ENCODE assay signal across 8 cellular contexts in genomic region chr10:21494221-21495001, GRCh38. TPM values are rescaled to one million over a fixed set of nuclear protein-coding genes. Genes with fewer than 3 reads are reported as not detected.
DNase-seq lines count a peak whose midpoint lies in the region; ATAC-seq and TF ChIP-seq lines count a peak whose summit lies in the region.

No MANE protein-coding gene starts in this region.

- H3K9me3 Mint-ChIP-seq in mesothelial cell of epicardium: no peaks in the 10 kb centered on the region

- no peaks in the 10 kb centered on the region for H3K9me2 ChIP-seq in PC-3 (replicated peaks; ENCODE audit: low read length)

- no peaks in the 10 kb centered on the region for H3F3A ChIP-seq in PC-3 (ENCODE audit: low read length, unreplicated experiment)

- H3K27me3 ChIP-seq in PC-3 (ENCODE audit: low read length): no peaks in the 10 kb centered on the region
- peaks cover 3% of the 10 kb centered on the region for H3K27me3 ChIP-seq in ectodermal cell (ENCODE audit: control insufficient read depth, insufficient read depth, low read length, poor library complexity, severe bottlenecking)
- H3K27me3 ChIP-seq in upper lobe of right lung: peaks cover 15% of the 10 kb centered on the region

- BruUV-seq in PC-3 (replicated peaks; lab: Mats Ljungman, UMichigan): no TSS peak

- no peaks in the 10 kb centered on the region for H3K27me3 Mint-ChIP-seq in mesothelial cell of epicardium (ENCODE audit: low read depth)

- H3K9me3 ChIP-seq in PC-3 (ENCODE audit: low read length): no peaks in the 10 kb centered on the region
- H3K9me3 ChIP-seq in ectodermal cell (ENCODE audit: control insufficient read depth, low read length): no peaks in the 10 kb centered on the region
- no peaks in the 10 kb centered on the region for H3K9me3 ChIP-seq in upper lobe of right lung

- DNase-seq in NCI-H146 (lab: John Stamatoyannopoulos, UW) (peak; percentile 62), NCI-H146 treated with DMSO at 0.1 percent for 48 hours (lab: John Stamatoyannopoulos, UW; ENCODE audit: unreplicated experiment) (no peak), PC-3 (no peak), mesothelial cell of epicardium (ENCODE audit: low spot score in 2 of 2, unreplicated experiment in 2 of 2) (peak; percentile 39 to 59), upper lobe of right lung (peak; percentile 75), SK-N-DZ (ENCODE audit: low spot score) (no peak)

- intact Hi-C loops in PC-3 (cut with micrococcal nuclease) (loop anchor here (2.0 to 10.0 kb wide), 5 partner anchors 160 to 420 kb away; no protein-coding TSS in a partner anchor), upper lobe of right lung (cut with DNase I) (no loop called here)

- peak overlapping the region; percentile 99 for H3K27ac Mint-ChIP-seq in mesothelial cell of epicardium

- H3K36me3 Mint-ChIP-seq in mesothelial cell of epicardium: no peaks in the 10 kb centered on the region

- peak overlapping the region; percentile 87; the same call in 1 of the 2 replicates for H2AFZ ChIP-seq in PC-3 (ENCODE audit: low read length)

- no peak overlapping the region; the same call in 1 of the 2 replicates for H3K9ac ChIP-seq in PC-3 (ENCODE audit: low read length)

- WGBS in ectodermal cell, 2 experiments: 22% methylated on average over 66 of the region's 66 CpGs

- no peaks in the 10 kb centered on the region for H4K20me1 ChIP-seq in PC-3 (ENCODE audit: low read length)

- H3K36me3 ChIP-seq in PC-3 (ENCODE audit: low read depth, low read length) (no peaks in the 10 kb centered on the region), ectodermal cell (ENCODE audit: control insufficient read depth, insufficient read depth, low read length) (no peaks in the 10 kb centered on the region), upper lobe of right lung (no peaks in the 10 kb centered on the region)

- H3K4me3 Mint-ChIP-seq in mesothelial cell of epicardium: peak overlapping the region; percentile 90

- H3K27ac ChIP-seq in PC-3 (ENCODE audit: low read length): no peak overlapping the region
- peak overlapping the region; percentile 58 for H3K27ac ChIP-seq in ectodermal cell (ENCODE audit: insufficient read depth, low read depth, low read length, poor library complexity, severe bottlenecking)
- H3K27ac ChIP-seq in upper lobe of right lung: peak overlapping the region; percentile 47

- peaks cover 53% of the 10 kb centered on the region for H3K4me1 Mint-ChIP-seq in mesothelial cell of epicardium

- ATAC-seq in PC-3 (no peak), upper lobe of right lung (peak; percentile 40), GM19397 (IDR thresholded peaks at IDR 0.05; ENCODE audit: unreplicated experiment) (no peak)

- POLR2A ChIA-PET in PC-3 (lab: Charles Lee; ENCODE audit: unreplicated experiment): no interaction called here

- TF ChIP-seq CTCF in PC-3 (conservative IDR thresholded peaks at IDR 0.05; ENCODE audit: low read depth, low read length) (no peak), mesothelial cell of epicardium (IDR thresholded peaks at IDR 0.05; ENCODE audit: unreplicated experiment) (no peak), upper lobe of right lung (IDR thresholded peaks at IDR 0.05) (peak; percentile 13)

- CTCF ChIA-PET in PC-3 (lab: Charles Lee): interaction anchor here (0.6 kb wide), 1 partner anchor 109 kb away, joined by 3 read pairs; no protein-coding TSS in a partner anchor

- no peaks in the 10 kb centered on the region; the same call in 1 of the 2 replicates for H3K4me1 ChIP-seq in PC-3 (ENCODE audit: insufficient read depth, low read length)
- H3K4me1 ChIP-seq in ectodermal cell (ENCODE audit: control insufficient read depth, insufficient read depth, low read length): peaks cover 10% of the 10 kb centered on the region
- peaks cover 26% of the 10 kb centered on the region for H3K4me1 ChIP-seq in upper lobe of right lung

- H3K4me3 ChIP-seq in PC-3 (ENCODE audit: low read length) (peak overlapping the region; percentile 93), ectodermal cell (ENCODE audit: insufficient read depth, low read depth, low read length) (peak overlapping the region; percentile 93), upper lobe of right lung (peak overlapping the region; percentile 72)

- H3K4me2 ChIP-seq in PC-3 (ENCODE audit: low read length): peak overlapping the region; percentile 87

- no peaks in the 10 kb centered on the region for H3K79me2 ChIP-seq in PC-3 (ENCODE audit: low read length)

RNA-seq across cellular contexts. Expression of gene SKIDA1, which starts 31.1 kb away (rescaled TPM):
- total RNA-seq in PC-3 (2014; rRNA removed) (0.17 and 0.26 TPM in 2 replicates), mesothelial cell of epicardium (9.7 to 10.4 TPM (median 9.7 TPM) in 3 replicates), upper lobe of right lung (0.69 TPM)
- 126 TPM for polyA plus RNA-seq in ectodermal cell (2013, experiment 1 of 4)
- 107 TPM for polyA plus RNA-seq in ectodermal cell (2013, experiment 2 of 4)
- 98.2 TPM for polyA plus RNA-seq in ectodermal cell (2013, experiment 3 of 4)
- polyA plus RNA-seq in ectodermal cell (2013, experiment 4 of 4): 116 TPM
- polyA plus RNA-seq in SK-N-DZ (2014; cell fraction: cytosol; rRNA removed): 8.1 and 9.6 TPM in 2 replicates
- 5.6 and 9.0 TPM in 2 replicates for polyA plus RNA-seq in SK-N-DZ (2014; cell fraction: nucleus; rRNA removed)

RNA-seq across cellular contexts. Expression of gene MLLT10, which starts 39.6 kb away (rescaled TPM):
- total RNA-seq in PC-3 (2014; rRNA removed): 21.5 and 32.5 TPM in 2 replicates
- 56.5 TPM for polyA plus RNA-seq in ectodermal cell (2013, experiment 1 of 4)
- 63.5 TPM for polyA plus RNA-seq in ectodermal cell (2013, experiment 2 of 4)
- 51.2 TPM for polyA plus RNA-seq in ectodermal cell (2013, experiment 3 of 4)
- polyA plus RNA-seq in ectodermal cell (2013, experiment 4 of 4): 51.5 TPM
- 56.1 to 64.4 TPM (median 62.5 TPM) in 3 replicates for total RNA-seq in mesothelial cell of epicardium
- total RNA-seq in upper lobe of right lung: 60.6 TPM
- polyA plus RNA-seq in SK-N-DZ (2014; cell fraction: cytosol; rRNA removed): 24.0 and 28.9 TPM in 2 replicates
- polyA plus RNA-seq in SK-N-DZ (2014; cell fraction: nucleus; rRNA removed): 36.8 and 39.1 TPM in 2 replicates

Comparison
In these comparisons a context has a peak if more than half of its experiments do, and no peak if none do; other contexts are left out.
1. DNase-seq: peak in NCI-H146 (single experiment), mesothelial cell of epicardium (2 of 2) and upper lobe of right lung (single experiment); none in NCI-H146 treated with DMSO at 0.1 percent for 48 hours (single experiment), PC-3 (single experiment) and SK-N-DZ (single experiment).
2. Peak in every context shown above with its lines, with median percentiles within 50 percentile points of each other: H3K4me3 ChIP-seq.